ENCODE assay signal across 1 cellular context in genomic region chr6:13484827-13485226, GRCh38.
TF ChIP-seq lines count a peak whose summit lies in the region.

No MANE protein-coding gene starts in this region.

TF ChIP-seq in SK-N-SH treated with all-trans-retinoic acid at 6 μM for 48 hours, 23 proteins besides CTCF, POLR2A, EP300 and RAD21 (continued from another document):
- TF ChIP-seq PATZ1 (CRISPR knock-in tag; IDR thresholded peaks at IDR 0.05; ENCODE audit: borderline replicate concordance) (no peak), SNAI2 (CRISPR knock-in tag; IDR thresholded peaks at IDR 0.05) (no peak), ZFP3 (CRISPR knock-in tag; IDR thresholded peaks at IDR 0.05) (no peak), ZNF70 (CRISPR knock-in tag; IDR thresholded peaks at IDR 0.05) (no peak), GLIS3 (CRISPR knock-in tag; IDR thresholded peaks at IDR 0.05) (no peak), ZNF8 (CRISPR knock-in tag; IDR thresholded peaks at IDR 0.05) (no peak), ZC3H10 (CRISPR knock-in tag; IDR thresholded peaks at IDR 0.05) (no peak), ZFP30 (CRISPR knock-in tag; IDR thresholded peaks at IDR 0.05) (no peak), CSDC2 (CRISPR knock-in tag; IDR thresholded peaks at IDR 0.05) (no peak)
- TF ChIP-seq, protein P1, sequence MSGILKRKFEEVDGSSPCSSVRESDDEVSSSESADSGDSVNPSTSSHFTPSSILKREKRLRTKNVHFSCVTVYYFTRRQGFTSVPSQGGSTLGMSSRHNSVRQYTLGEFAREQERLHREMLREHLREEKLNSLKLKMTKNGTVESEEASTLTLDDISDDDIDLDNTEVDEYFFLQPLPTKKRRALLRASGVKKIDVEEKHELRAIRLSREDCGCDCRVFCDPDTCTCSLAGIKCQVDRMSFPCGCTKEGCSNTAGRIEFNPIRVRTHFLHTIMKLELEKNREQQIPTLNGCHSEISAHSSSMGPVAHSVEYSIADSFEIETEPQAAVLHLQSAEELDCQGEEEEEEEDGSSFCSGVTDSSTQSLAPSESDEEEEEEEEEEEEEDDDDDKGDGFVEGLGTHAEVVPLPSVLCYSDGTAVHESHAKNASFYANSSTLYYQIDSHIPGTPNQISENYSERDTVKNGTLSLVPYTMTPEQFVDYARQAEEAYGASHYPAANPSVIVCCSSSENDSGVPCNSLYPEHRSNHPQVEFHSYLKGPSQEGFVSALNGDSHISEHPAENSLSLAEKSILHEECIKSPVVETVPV (CRISPR knock-in tag; IDR thresholded peaks at IDR 0.05): no peak
